Comparison of ENCODE assay signal across 28 cellular contexts in genomic region chr11:13685461-13686108, GRCh38. TPM values are rescaled to one million over a fixed set of nuclear protein-coding genes. Genes with fewer than 3 reads are reported as not detected.
DNase-seq lines count a peak whose midpoint lies in the region; ATAC-seq and TF ChIP-seq lines count a peak whose summit lies in the region.
"Had no signal": no experiment of that assay in that cellular context is flagged by ENCODE, and none has a peak within 500 bp of the region (broad histone marks: within the 10 kb centered on the region; RNA-seq: fewer than 3 reads in every experiment).

No MANE protein-coding gene starts in this region.

- ATAC-seq in heart right ventricle = peak in 4 of 8 donors; percentile 49 to 62 (median 58)
- no peak for ATAC-seq in GM18511 (IDR thresholded peaks at IDR 0.05; ENCODE audit: unreplicated experiment)
- no peak for ATAC-seq in GM21786 (IDR thresholded peaks at IDR 0.05; ENCODE audit: unreplicated experiment)
- ATAC-seq: effector memory CD8-positive, alpha-beta T cell; HepG2 had no signal

- H3K4me3 Mint-ChIP-seq in osteocyte (ENCODE audit: unreplicated experiment) = no peak overlapping the region
- H3K4me3 Mint-ChIP-seq: effector memory CD8-positive, alpha-beta T cell; HFFc6; nephron progenitor cell had no signal

- H3K36me3 ChIP-seq in heart right ventricle (no peaks in the 10 kb centered on the region), right atrium auricular region (no peaks in the 10 kb centered on the region), esophagus squamous epithelium (no peaks in the 10 kb centered on the region)
- H3K36me3 ChIP-seq: BE2C, prostate gland, thoracic aorta had no signal

- H3K27me3 ChIP-seq in heart right ventricle (no peaks in the 10 kb centered on the region), right atrium auricular region (no peaks in the 10 kb centered on the region), esophagus squamous epithelium (no peaks in the 10 kb centered on the region)
- H3K27me3 ChIP-seq: BE2C had no signal

- DNase-seq in heart right ventricle (peak in 1 of 2 donors; percentile 9), right atrium auricular region (ENCODE audit: low spot score) (no peak), astrocyte of the hippocampus (ENCODE audit: low read depth, low spot score) (peak; percentile 15), esophagus squamous epithelium (lab: John Stamatoyannopoulos, UW) (no peak), osteocyte (ENCODE audit: extremely low spot score, unreplicated experiment) (no peak), NCI-H2081 (lab: John Stamatoyannopoulos, UW) (no peak)
- DNase-seq: activated gamma-delta T cell treated with Interleukin-2 at 50 U/mL for 16 hours; BE2C; Calu3; cerebellar nuclear complex; effector memory CD8-positive, alpha-beta T cell; EL; HFFc6; hypothalamus; kidney; NCI-H187; NCI-H748 treated with DMSO at 0.1 percent for 48 hours; nephron progenitor cell; SHP77; stimulated activated CD4-positive, alpha-beta T cell treated with anti-CD3 and anti-CD28 coated beads, Interleukin-2, amount 100 ng/mL, for 24 hours; stimulated activated naive CD4-positive, alpha-beta T cell; T-helper 1 cell had no signal

- intact Hi-C loops in heart right ventricle (cut with DNase I) = no loop called here
- intact Hi-C loops in esophagus squamous epithelium (cut with DNase I) = no loop called here

- H3K36me3 Mint-ChIP-seq in osteocyte (ENCODE audit: unreplicated experiment) = peaks cover 2% of the 10 kb centered on the region

- TF ChIP-seq CTCF in heart right ventricle (IDR thresholded peaks at IDR 0.05) (no peak), right atrium auricular region (IDR thresholded peaks at IDR 0.05) (no peak), esophagus squamous epithelium (IDR thresholded peaks at IDR 0.05) (no peak), osteocyte (IDR thresholded peaks at IDR 0.05) (no peak)

- H3K4me3 ChIP-seq in heart right ventricle (no peak overlapping the region), right atrium auricular region (no peak overlapping the region), esophagus squamous epithelium (no peak overlapping the region)
- H3K4me3 ChIP-seq: prostate gland, skin epidermis, thoracic aorta had no signal

- H3K27ac Mint-ChIP-seq in osteocyte (ENCODE audit: unreplicated experiment) = peak overlapping the region; percentile 15
- H3K27ac Mint-ChIP-seq: effector memory CD8-positive, alpha-beta T cell; HFFc6 had no signal

- H3K4me1 Mint-ChIP-seq in osteocyte (ENCODE audit: unreplicated experiment) = peaks cover 22% of the 10 kb centered on the region
- H3K4me1 Mint-ChIP-seq: nephron progenitor cell had no signal

- peak overlapping the region in 7 of 10 donors; percentile 1 to 59 (median 19) for H3K27ac ChIP-seq in heart right ventricle
- peak overlapping the region in 1 of 2 donors; percentile 45 for H3K27ac ChIP-seq in right atrium auricular region
- H3K27ac ChIP-seq in esophagus squamous epithelium = peak overlapping the region in 3 of 4 donors; percentile 5 to 67 (median 66)
- H3K27ac ChIP-seq: prostate gland, thoracic aorta had no signal

- H3K27me3 Mint-ChIP-seq in osteocyte (ENCODE audit: unreplicated experiment) = no peaks in the 10 kb centered on the region
- H3K27me3 Mint-ChIP-seq: effector memory CD8-positive, alpha-beta T cell had no signal

- H3K4me1 ChIP-seq in heart right ventricle (peaks cover 0 to 68% (median 50%) of the 10 kb centered on the region in 9 donors), right atrium auricular region (peaks cover 0 to 36% of the 10 kb centered on the region in 2 donors), esophagus squamous epithelium (peaks cover 23 to 69% (median 24%) of the 10 kb centered on the region in 3 donors)
- H3K4me1 ChIP-seq: BE2C, prostate gland had no signal

- no peak for TF ChIP-seq POLR2A in esophagus squamous epithelium (IDR thresholded peaks at IDR 0.05)

- H3K9me3 ChIP-seq in heart right ventricle (no peaks in the 10 kb centered on the region), right atrium auricular region (no peaks in the 10 kb centered on the region), esophagus squamous epithelium (no peaks in the 10 kb centered on the region)
- H3K9me3 ChIP-seq: BE2C, prostate gland, thoracic aorta had no signal

- WGBS in heart right ventricle, 2 donors = 48 to 52% methylated on average over 5 of the region's 5 CpGs
- 32 to 39% methylated on average over 4 to 5 of the region's 5 CpGs for WGBS in esophagus squamous epithelium, 2 donors

- H3K9me3 Mint-ChIP-seq in osteocyte (ENCODE audit: unreplicated experiment) = peaks cover 4% of the 10 kb centered on the region
- H3K9me3 Mint-ChIP-seq: effector memory CD8-positive, alpha-beta T cell; HFFc6 had no signal

RNA-seq across cellular contexts. Expression of gene FAR1, which starts 17.1 kb away (rescaled TPM):
- total RNA-seq in heart right ventricle = 10 to 100 TPM; 28.4 to 45.9 (median 38.8) TPM
- polyA plus RNA-seq in heart right ventricle = 10 to 100 TPM; 13.3 to 23.0 TPM
- 10 to 100 TPM; 16.7 to 22.7 TPM for total RNA-seq in right atrium auricular region
- total RNA-seq in esophagus squamous epithelium = 100 to 1,000 TPM in 2 of 4 donors, 10 to 100 TPM in 2; 78.2 to 135 (median 98.6) TPM
- 50.8 and 59.4 TPM in 2 replicates for total RNA-seq in osteocyte
